19 cellular contexts compared by ENCODE assay signal in the genomic region with DNA sequence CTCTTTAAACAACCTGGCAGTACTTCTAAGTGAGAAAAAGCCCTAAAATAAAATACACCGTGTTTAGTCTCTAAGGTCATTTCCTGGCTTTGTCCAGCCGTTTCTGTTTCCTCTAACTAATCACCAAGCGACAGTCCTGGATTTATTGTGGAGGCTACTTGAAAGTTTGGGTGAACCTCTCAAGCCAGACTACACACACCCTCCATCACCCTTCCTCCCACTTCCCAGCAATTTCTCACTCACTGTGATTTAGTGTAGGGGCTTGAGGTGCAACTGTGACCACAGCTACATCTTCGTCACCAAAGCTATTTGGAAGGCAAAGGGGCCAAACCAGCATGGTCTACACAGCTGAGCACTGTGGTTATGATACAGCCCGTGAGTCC.
"Had no signal": no experiment of that assay in that cellular context is flagged by ENCODE, and none has a peak within 500 bp of the region (broad histone marks: within the 10 kb centered on the region; RNA-seq: fewer than 3 reads in every experiment).

No MANE protein-coding gene starts in this region.

- H3K4me3 Mint-ChIP-seq: activated naive CD4-positive, alpha-beta T cell treated with anti-CD3 and anti-CD28 coated beads for 36 hours; activated naive CD8-positive, alpha-beta T cell treated with anti-CD3 and anti-CD28 coated beads, Interleukin-2, amount 50 U/mL, for 24 hours; neural crest cell had no signal

- H3K27me3 ChIP-seq: ascending aorta, esophagus squamous epithelium, pancreas, transverse colon had no signal

- H3K4me1 ChIP-seq: ascending aorta, esophagus squamous epithelium, transverse colon had no signal

- DNase-seq: activated CD4-positive, alpha-beta T cell treated with anti-CD3 and anti-CD28 coated beads for 1 hour; activated CD4-positive, alpha-beta T cell treated with anti-CD3 and anti-CD28 coated beads, Interleukin-2, amount 50 U/mL, for 48 hours; activated naive CD4-positive, alpha-beta T cell treated with anti-CD3 and anti-CD28 coated beads for 36 hours; activated naive CD8-positive, alpha-beta T cell treated with anti-CD3 and anti-CD28 coated beads, Interleukin-2, amount 50 U/mL, for 24 hours; esophagus squamous epithelium; foreskin fibroblast; head of caudate nucleus; left colon; mesendoderm; pancreas; stimulated activated CD4-positive, alpha-beta T cell treated with anti-CD3 and anti-CD28 coated beads, Interleukin-15, amount 100 ng/mL, for 24 hours; stimulated activated CD4-positive, alpha-beta T cell treated with anti-CD3 and anti-CD28 coated beads, Interleukin-4, amount 100 ng/mL, for 1 hour; stimulated activated naive CD4-positive, alpha-beta T cell treated with Interleukin-2 at 50 U/mL for 16 hours; transverse colon had no signal

- H3K27ac Mint-ChIP-seq: activated naive CD4-positive, alpha-beta T cell treated with anti-CD3 and anti-CD28 coated beads for 36 hours; activated naive CD8-positive, alpha-beta T cell treated with anti-CD3 and anti-CD28 coated beads, Interleukin-2, amount 50 U/mL, for 24 hours; activated T-helper 2 cell treated with anti-CD3 and anti-CD28 coated beads, Interferon-gamma antibody, Interleukin-2, Interleukin-4, amounts not matched to agents 10 μg/mL and 5 μg/mL and 100 μg/mL, durations not matched to agents 14 hours and 24 hours and 36 hours had no signal

- H3K36me3 ChIP-seq: ascending aorta, esophagus squamous epithelium, pancreas, transverse colon had no signal

- H3K9me3 ChIP-seq: ascending aorta, esophagus squamous epithelium, pancreas, transverse colon had no signal

- H3K9me3 Mint-ChIP-seq: activated naive CD4-positive, alpha-beta T cell treated with anti-CD3 and anti-CD28 coated beads for 36 hours; activated naive CD8-positive, alpha-beta T cell treated with anti-CD3 and anti-CD28 coated beads, Interleukin-2, amount 50 U/mL, for 24 hours; activated T-helper 2 cell treated with anti-CD3 and anti-CD28 coated beads, Interferon-gamma antibody, Interleukin-2, Interleukin-4, amounts not matched to agents 10 μg/mL and 5 μg/mL and 100 μg/mL, durations not matched to agents 14 hours and 24 hours and 36 hours; neural crest cell had no signal

- H3K4me3 ChIP-seq: ascending aorta, esophagus squamous epithelium, pancreas, SK-N-MC, skin epidermis, transverse colon had no signal

- H3K27ac ChIP-seq: ascending aorta, pancreas, SK-N-MC, skin epidermis, transverse colon had no signal

- H3K27me3 Mint-ChIP-seq: activated naive CD8-positive, alpha-beta T cell treated with anti-CD3 and anti-CD28 coated beads, Interleukin-2, amount 50 U/mL, for 24 hours had no signal

- ATAC-seq: activated naive CD8-positive, alpha-beta T cell treated with anti-CD3 and anti-CD28 coated beads, Interleukin-2, amount 50 U/mL, for 24 hours; left colon had no signal
